Comparison of ENCODE assay signal across 25 cellular contexts in genomic region chr7:36961097-36961496, GRCh38.
A peak's percentile ranks its signal among the peaks of the same experiment; 100 is the strongest.
DNase-seq lines count a peak whose midpoint lies in the region; ATAC-seq and TF ChIP-seq lines count a peak whose summit lies in the region.
"Had no signal": no experiment of that assay in that cellular context is flagged by ENCODE, and none has a peak within 500 bp of the region (broad histone marks: within the 10 kb centered on the region; RNA-seq: fewer than 3 reads in every experiment).

No MANE protein-coding gene starts in this region.

- H3K9me3 Mint-ChIP-seq in activated CD4-positive, alpha-beta T cell treated with anti-CD3 and anti-CD28 coated beads for 36 hours (ENCODE audit: low read depth) = peaks cover 4% of the 10 kb centered on the region
- H3K9me3 Mint-ChIP-seq in activated naive CD8-positive, alpha-beta T cell treated with anti-CD3 and anti-CD28 coated beads, Interleukin-2, amount 50 U/mL, for 24 hours = peaks cover 6% of the 10 kb centered on the region
- no peaks in the 10 kb centered on the region for H3K9me3 Mint-ChIP-seq in neural progenitor cell

- no peak for TF ChIP-seq CTCF in neural progenitor cell (IDR thresholded peaks at IDR 0.05)

- no peaks in the 10 kb centered on the region for H3K27me3 Mint-ChIP-seq in activated CD4-positive, alpha-beta T cell treated with anti-CD3 and anti-CD28 coated beads for 36 hours
- no peaks in the 10 kb centered on the region for H3K27me3 Mint-ChIP-seq in activated naive CD8-positive, alpha-beta T cell treated with anti-CD3 and anti-CD28 coated beads, Interleukin-2, amount 50 U/mL, for 24 hours
- H3K27me3 Mint-ChIP-seq in neural progenitor cell (ENCODE audit: insufficient read depth, low read depth) = no peaks in the 10 kb centered on the region

- peak; percentile 62 for ATAC-seq in activated CD4-positive, alpha-beta T cell treated with anti-CD3 and anti-CD28 coated beads for 36 hours
- peak; percentile 75 for ATAC-seq in activated naive CD8-positive, alpha-beta T cell treated with anti-CD3 and anti-CD28 coated beads, Interleukin-2, amount 50 U/mL, for 24 hours
- no peak for ATAC-seq in GM21619 (IDR thresholded peaks at IDR 0.05; ENCODE audit: unreplicated experiment)

- H3K9me3 ChIP-seq in neural progenitor cell (ENCODE audit: low read depth) = no peaks in the 10 kb centered on the region
- H3K9me3 ChIP-seq: uterus had no signal

- H3K4me1 Mint-ChIP-seq in activated CD4-positive, alpha-beta T cell treated with anti-CD3 and anti-CD28 coated beads for 36 hours = peaks cover 51% of the 10 kb centered on the region
- H3K4me1 Mint-ChIP-seq in activated naive CD8-positive, alpha-beta T cell treated with anti-CD3 and anti-CD28 coated beads, Interleukin-2, amount 50 U/mL, for 24 hours = peaks cover 37% of the 10 kb centered on the region
- peaks cover 19% of the 10 kb centered on the region for H3K4me1 Mint-ChIP-seq in neural progenitor cell

- POLR2A ChIA-PET in activated CD4-positive, alpha-beta T cell treated with anti-CD3 and anti-CD28 coated beads for 36 hours (lab: Charles Lee) = interaction anchor here (0.6 kb wide), 1 partner anchor 291 kb away, joined by 6 read pairs; no protein-coding TSS in a partner anchor

- H3K27ac ChIP-seq in neural progenitor cell = no peak overlapping the region
- H3K27ac ChIP-seq: KMS-11, skin epidermis, uterus had no signal

- intact Hi-C loops in activated CD4-positive, alpha-beta T cell treated with anti-CD3 and anti-CD28 coated beads for 36 hours (cut with DNase I, micrococcal nuclease) = loop anchor here (5.0 to 10.0 kb wide), 6 partner anchors 71 to 476 kb away; partner anchors contain the start of gene AOAH (in 1 of the 2)

- CTCF ChIA-PET in activated CD4-positive, alpha-beta T cell treated with anti-CD3 and anti-CD28 coated beads for 36 hours (lab: Charles Lee) = interaction anchor here (0.6 to 1.4 kb wide), 9 partner anchors 14 to 395 kb away, joined by 3 to 5 read pairs (median 4); no protein-coding TSS in a partner anchor

- DNase-seq in activated CD4-positive, alpha-beta T cell treated with anti-CD3 and anti-CD28 coated beads for 36 hours = peak; percentile 59
- DNase-seq in activated CD4-positive, alpha-beta T cell treated with anti-CD3 and anti-CD28 coated beads, Interleukin-2, amount 50 U/mL, for 4 hours = no peak
- DNase-seq in COLO829 (ENCODE audit: low spot score) (peak; percentile 28), neural progenitor cell (ENCODE audit: low spot score) (no peak)
- DNase-seq in activated naive CD8-positive, alpha-beta T cell treated with anti-CD3 and anti-CD28 coated beads, Interleukin-2, amount 50 U/mL, for 24 hours = peak; percentile 12
- peak; percentile 10 to 37 for DNase-seq in stimulated activated CD4-positive, alpha-beta T cell treated with anti-CD3 and anti-CD28 coated beads, Interleukin-4, amount 100 ng/mL, for 48 hours (ENCODE audit: low read depth in 2 of 2)
- no peak for DNase-seq in NK-92 treated with Interleukin-12 subunit alpha and Interleukin-12 subunit beta, amount 100 ng/mL, for 24 hours (lab: John Stamatoyannopoulos, UW)
- DNase-seq: activated CD8-positive, alpha-beta memory T cell treated with anti-CD3 and anti-CD28 coated beads for 24 hours; activated effector memory CD4-positive, alpha-beta T cell treated with anti-CD3 and anti-CD28 coated beads, Interleukin-2, amount 50 U/mL, for 16 hours; aorta; central memory CD4-positive, alpha-beta T cell; COR-L47; DMS79 treated with DMSO at 0.1 percent for 48 hours; foreskin melanocyte; hypothalamus; MV-4-11; NCI-H187 treated with DMSO at 0.1 percent for 48 hours; NCI-H2227 treated with DMSO at 0.1 percent for 48 hours; NCI-H774; OCI-M1; SHP77; uterus had no signal

- no peak overlapping the region for H3K4me2 ChIP-seq in neural progenitor cell

- H3K4me3 Mint-ChIP-seq in activated CD4-positive, alpha-beta T cell treated with anti-CD3 and anti-CD28 coated beads for 36 hours = no peak overlapping the region
- H3K4me3 Mint-ChIP-seq in activated naive CD8-positive, alpha-beta T cell treated with anti-CD3 and anti-CD28 coated beads, Interleukin-2, amount 50 U/mL, for 24 hours = no peak overlapping the region
- H3K4me3 Mint-ChIP-seq in neural progenitor cell = no peak overlapping the region

- no peak overlapping the region for H3K9ac ChIP-seq in neural progenitor cell
- H3K9ac ChIP-seq: KMS-11 had no signal

- H3K36me3 ChIP-seq in neural progenitor cell = no peaks in the 10 kb centered on the region
- H3K36me3 ChIP-seq: uterus had no signal

- H3K4me3 ChIP-seq in neural progenitor cell = no peak overlapping the region
- H3K4me3 ChIP-seq: skin epidermis, uterus had no signal

- no peaks in the 10 kb centered on the region for H3K27me3 ChIP-seq in neural progenitor cell
- H3K27me3 ChIP-seq: uterus had no signal

- no peaks in the 10 kb centered on the region for H4K20me1 ChIP-seq in neural progenitor cell (ENCODE audit: low read depth)

- H3K27ac Mint-ChIP-seq in activated CD4-positive, alpha-beta T cell treated with anti-CD3 and anti-CD28 coated beads for 36 hours = no peak overlapping the region
- H3K27ac Mint-ChIP-seq in activated naive CD8-positive, alpha-beta T cell treated with anti-CD3 and anti-CD28 coated beads, Interleukin-2, amount 50 U/mL, for 24 hours = peak overlapping the region; percentile 75
- H3K27ac Mint-ChIP-seq in neural progenitor cell = no peak overlapping the region

- no peak overlapping the region for H2AFZ ChIP-seq in neural progenitor cell (replicated peaks)

- no peaks in the 10 kb centered on the region for H3K79me2 ChIP-seq in neural progenitor cell (ENCODE audit: low read depth)

- H3K36me3 Mint-ChIP-seq in activated CD4-positive, alpha-beta T cell treated with anti-CD3 and anti-CD28 coated beads for 36 hours (ENCODE audit: low read depth) = peaks cover 38% of the 10 kb centered on the region
- H3K36me3 Mint-ChIP-seq in activated naive CD8-positive, alpha-beta T cell treated with anti-CD3 and anti-CD28 coated beads, Interleukin-2, amount 50 U/mL, for 24 hours (ENCODE audit: low read depth) = peaks cover 32% of the 10 kb centered on the region
- no peaks in the 10 kb centered on the region for H3K36me3 Mint-ChIP-seq in neural progenitor cell

- H3K4me1 ChIP-seq in neural progenitor cell = peaks cover 18% of the 10 kb centered on the region
- H3K4me1 ChIP-seq: uterus had no signal

- H3F3A ChIP-seq in neural progenitor cell (ENCODE audit: low read depth) = no peaks in the 10 kb centered on the region

Comparison
In these comparisons a context has a peak if more than half of its experiments do, and no peak if none do; other contexts are left out.
1. DNase-seq: peak in activated CD4-positive, alpha-beta T cell treated with anti-CD3 and anti-CD28 coated beads for 36 hours (single experiment), COLO829 (single experiment), activated naive CD8-positive, alpha-beta T cell treated with anti-CD3 and anti-CD28 coated beads, Interleukin-2, amount 50 U/mL, for 24 hours (single experiment) and stimulated activated CD4-positive, alpha-beta T cell treated with anti-CD3 and anti-CD28 coated beads, Interleukin-4, amount 100 ng/mL, for 48 hours (2 of 2); none in activated CD4-positive, alpha-beta T cell treated with anti-CD3 and anti-CD28 coated beads, Interleukin-2, amount 50 U/mL, for 4 hours (0 of 2), NK-92 treated with Interleukin-12 subunit alpha and Interleukin-12 subunit beta, amount 100 ng/mL, for 24 hours (single experiment) and neural progenitor cell (single experiment).